In the genomic region with DNA sequence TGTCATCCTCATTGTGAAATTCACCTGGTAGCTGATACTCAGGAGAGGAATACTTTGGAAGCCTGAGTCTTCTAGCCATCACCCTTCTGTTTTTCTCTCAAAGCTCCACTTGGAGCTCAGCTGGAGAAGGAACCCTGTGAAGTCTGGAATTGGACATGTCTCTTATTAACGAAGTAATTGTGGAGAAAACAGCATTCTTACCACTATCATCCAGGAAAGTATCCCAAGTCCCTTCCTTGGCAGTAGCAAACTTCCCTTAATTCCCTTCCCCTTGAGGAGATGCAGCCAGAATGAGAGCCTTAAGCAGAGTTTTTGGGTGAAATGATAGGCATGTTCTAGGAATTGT, we compare ENCODE assay signal across 8 cellular contexts. TPM values are rescaled to one million over a fixed set of nuclear protein-coding genes. Genes with fewer than 3 reads are reported as not detected.
DNase-seq lines count a peak whose midpoint lies in the region; ATAC-seq and TF ChIP-seq lines count a peak whose summit lies in the region.

No MANE protein-coding gene starts in this region.

- no peaks in the 10 kb centered on the region for H3K36me3 ChIP-seq in Karpas-422 (ENCODE audit: insufficient read depth, low read length)
- no peaks in the 10 kb centered on the region for H3K36me3 ChIP-seq in colonic mucosa
- H3K36me3 ChIP-seq in naive thymus-derived CD4-positive, alpha-beta T cell (ENCODE audit: control insufficient read depth in 2 of 3, insufficient read depth in 3 of 3, low read length in 3 of 3) = no peaks in the 10 kb centered on the region

- peaks cover 0 to 1% (median 0%) of the 10 kb centered on the region in 11 donors for H3K9me3 Mint-ChIP-seq in naive thymus-derived CD4-positive, alpha-beta T cell

- DNase-seq in AG04449 (ENCODE audit: low read depth, low spot score) (no peak), Karpas-422 (no peak), colonic mucosa (no peak), NCI-H146 (lab: John Stamatoyannopoulos, UW) (no peak), NCI-H1417 treated with DMSO at 0.1 percent for 48 hours (lab: John Stamatoyannopoulos, UW) (no peak), NCI-H128 (lab: John Stamatoyannopoulos, UW; ENCODE audit: unreplicated experiment) (no peak)
- DNase-seq in naive thymus-derived CD4-positive, alpha-beta T cell = no peak

- H3K4me1 ChIP-seq in Karpas-422 (ENCODE audit: low read length) = peaks cover 41% of the 10 kb centered on the region
- peaks cover 10% of the 10 kb centered on the region for H3K4me1 ChIP-seq in colonic mucosa
- H3K4me1 ChIP-seq in naive thymus-derived CD4-positive, alpha-beta T cell (ENCODE audit: control insufficient read depth in 2 of 2, insufficient read depth in 2 of 2, low read length in 2 of 2) = peaks cover 9 to 12% of the 10 kb centered on the region in 2 donors

- intact Hi-C loops in colonic mucosa (cut with DNase I) = no loop called here
- intact Hi-C loops in naive thymus-derived CD4-positive, alpha-beta T cell (cut with micrococcal nuclease) = loop anchor here (1.0 to 10.0 kb wide), 5 partner anchors 31 to 643 kb away; a partner anchor contains a TSS

- no peaks in the 10 kb centered on the region for H3K9me2 ChIP-seq in Karpas-422 (replicated peaks; ENCODE audit: insufficient read depth, low read length)

- no peaks in the 10 kb centered on the region for H3K27me3 ChIP-seq in Karpas-422 (ENCODE audit: low read length)
- H3K27me3 ChIP-seq in colonic mucosa = no peaks in the 10 kb centered on the region
- H3K27me3 ChIP-seq in naive thymus-derived CD4-positive, alpha-beta T cell (ENCODE audit: control insufficient read depth in 2 of 2, insufficient read depth in 2 of 2, low read length in 2 of 2) = no peaks in the 10 kb centered on the region

- ATAC-seq in naive thymus-derived CD4-positive, alpha-beta T cell = no peak
- ATAC-seq in HG02870 (IDR thresholded peaks at IDR 0.05; ENCODE audit: unreplicated experiment) = no peak

- peak overlapping the region; percentile 91 for H2AFZ ChIP-seq in Karpas-422 (ENCODE audit: low read length)

- peaks cover 0 to 1% (median 0%) of the 10 kb centered on the region in 5 donors for H3K36me3 Mint-ChIP-seq in naive thymus-derived CD4-positive, alpha-beta T cell

- H4K20me1 ChIP-seq in Karpas-422 (ENCODE audit: insufficient read depth, low read depth, low read length) = no peaks in the 10 kb centered on the region

- H3K4me2 ChIP-seq in Karpas-422 (ENCODE audit: low read depth, low read length, poor library complexity, severe bottlenecking) = peak overlapping the region; percentile 99

- H3K27ac ChIP-seq in Karpas-422 (ENCODE audit: low read length) (peak overlapping the region; percentile 46), colonic mucosa (peak overlapping the region; percentile 91)
- peak overlapping the region; percentile 86 for H3K27ac ChIP-seq in naive thymus-derived CD4-positive, alpha-beta T cell (ENCODE audit: low read depth, low read length)

- CTCF ChIA-PET in AG04449 (lab: Yijun Ruan, JAX) = no interaction called here
- CTCF ChIA-PET in naive thymus-derived CD4-positive, alpha-beta T cell (lab: Charles Lee) = no interaction called here

- no peaks in the 10 kb centered on the region for H3K79me2 ChIP-seq in Karpas-422 (ENCODE audit: low read length)

- H3K9ac ChIP-seq in Karpas-422 (ENCODE audit: low read length) = peak overlapping the region; percentile 85
- H3K9ac ChIP-seq in colonic mucosa (ENCODE audit: low read depth in 2 of 2, low read length in 2 of 2) = peak overlapping the region; percentile 74 to 93

- TF ChIP-seq CTCF in AG04449 (IDR thresholded peaks at IDR 0.05; ENCODE audit: insufficient read depth, low read length, missing control alignments) = no peak
- no peak for TF ChIP-seq CTCF in colonic mucosa (IDR thresholded peaks at IDR 0.05)

- H3K4me3 Mint-ChIP-seq in naive thymus-derived CD4-positive, alpha-beta T cell = peak overlapping the region; percentile 82 to 96 (median 88)

- peaks cover 17 to 35% (median 26%) of the 10 kb centered on the region in 7 donors for H3K4me1 Mint-ChIP-seq in naive thymus-derived CD4-positive, alpha-beta T cell

- POLR2A ChIA-PET in AG04449 (lab: Yijun Ruan, JAX) = interaction anchor here (0.8 kb wide), 1 partner anchor 30 kb away, joined by 4 read pairs; a partner anchor contains a TSS
- POLR2A ChIA-PET in naive thymus-derived CD4-positive, alpha-beta T cell (lab: Charles Lee) = interaction anchor here (1.1 to 3.1 kb wide), 2 partner anchors 24 to 31 kb away, joined by 3 to 38 read pairs; a partner anchor contains a TSS

- H3K9me3 ChIP-seq in Karpas-422 (ENCODE audit: low read length) = no peaks in the 10 kb centered on the region
- H3K9me3 ChIP-seq in colonic mucosa = no peaks in the 10 kb centered on the region
- H3K9me3 ChIP-seq in naive thymus-derived CD4-positive, alpha-beta T cell (ENCODE audit: control insufficient read depth in 2 of 3, low read length in 3 of 3) = no peaks in the 10 kb centered on the region

- peaks cover 0 to 4% (median 0%) of the 10 kb centered on the region in 5 donors for H3K27me3 Mint-ChIP-seq in naive thymus-derived CD4-positive, alpha-beta T cell

- peak overlapping the region; percentile 66 to 98 (median 89) for H3K27ac Mint-ChIP-seq in naive thymus-derived CD4-positive, alpha-beta T cell

- H3K4me3 ChIP-seq in AG04449 (ENCODE audit: low read depth, low read length) (peak overlapping the region; percentile 68), Karpas-422 (ENCODE audit: low read length) (peak overlapping the region; percentile 80), colonic mucosa (peak overlapping the region; percentile 50)
- peak overlapping the region; percentile 80 for H3K4me3 ChIP-seq in naive thymus-derived CD4-positive, alpha-beta T cell (ENCODE audit: low read length)

RNA-seq across cellular contexts. Expression of a gene that starts 30.7 kb away (rescaled TPM):
- total RNA-seq in Karpas-422 (2014; rRNA removed; shearing (Covaris generic); ENCODE audit: low replicate concordance) = 189 and 287 TPM in 2 replicates
- total RNA-seq in colonic mucosa = 10 to 100 TPM; 68.7 to 76.3 TPM
- 10 to 100 TPM; 71.5 to 99.4 (median 84.0) TPM for total RNA-seq in naive thymus-derived CD4-positive, alpha-beta T cell
- polyA plus RNA-seq in naive thymus-derived CD4-positive, alpha-beta T cell = 10 to 100 TPM; 51.3 to 72.1 TPM
